ENCODE assay signal across 8 cellular contexts in the genomic region with DNA sequence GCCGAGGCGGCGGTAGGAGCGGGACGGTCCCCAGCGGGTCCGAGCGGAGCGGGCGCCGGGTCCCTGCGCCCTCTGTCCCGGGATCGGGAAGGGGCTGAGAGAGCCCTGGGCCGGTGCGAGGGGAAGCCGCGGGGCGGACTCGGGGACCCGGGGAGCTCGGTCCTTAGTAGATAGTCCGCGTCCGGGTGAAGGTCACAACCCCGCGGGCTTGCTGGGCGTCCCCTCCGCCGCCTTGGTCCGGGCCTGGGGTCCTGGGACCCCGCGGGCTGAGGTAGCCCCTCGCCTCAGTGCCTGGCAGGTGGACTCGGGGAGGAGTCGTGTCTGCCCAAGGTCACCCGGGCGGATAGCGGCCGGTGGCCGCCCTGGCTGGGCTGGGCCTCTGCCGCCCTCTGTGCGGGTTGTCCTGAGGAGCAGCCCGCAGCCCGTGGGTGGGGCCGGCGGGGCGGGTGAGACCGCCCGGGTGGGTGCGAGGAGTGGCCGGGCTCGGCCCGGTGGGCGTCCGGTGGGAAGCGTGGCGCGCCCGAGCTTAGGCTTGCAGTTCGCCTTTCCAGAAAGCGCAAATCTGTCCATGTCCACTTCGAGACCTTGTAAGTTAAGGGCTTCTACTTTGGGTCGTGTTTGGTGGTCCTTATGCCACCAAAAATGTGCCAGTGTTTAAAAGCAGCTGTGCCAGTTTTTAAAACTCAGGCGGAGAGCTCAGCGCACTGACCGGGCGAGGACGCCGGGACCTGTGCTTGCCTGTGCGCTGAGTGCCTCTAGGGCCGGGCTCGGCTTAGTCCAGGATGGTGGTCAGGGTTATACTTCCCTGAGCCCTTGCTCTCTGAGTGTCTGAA. TPM values are rescaled to one million over a fixed set of nuclear protein-coding genes. Genes with fewer than 3 reads are reported as not detected.
DNase-seq lines count a peak whose midpoint lies in the region; ATAC-seq and TF ChIP-seq lines count a peak whose summit lies in the region.

No MANE protein-coding gene starts in this region.

- ATAC-seq in gastroesophageal sphincter (peak; percentile 51), omental fat pad (ENCODE audit: low FRiP score) (peak; percentile 54)

- peaks cover 0 to 18% of the 10 kb centered on the region in 2 donors for H3K36me3 ChIP-seq in gastroesophageal sphincter

- H3K36me3 Mint-ChIP-seq in HFFc6 (ENCODE audit: low read depth): peaks cover 25% of the 10 kb centered on the region
- H3K36me3 Mint-ChIP-seq in activated T-helper 1 cell treated with anti-CD3 and anti-CD28 coated beads, Interleukin-12 subunit alpha, Interleukin-12 subunit beta, Interleukin-2, Interleukin-4 antibody, amounts not matched to agents 30 ng/mL and 10 ng/mL and 1 ng/mL, durations not matched to agents 14 hours and 24 hours and 36 hours (ENCODE audit: low read depth): peaks cover 22% of the 10 kb centered on the region

- H3K4me3 ChIP-seq in gastroesophageal sphincter: peak overlapping the region; percentile 97 to 99

- H3K4me1 ChIP-seq in gastroesophageal sphincter: peaks cover 0 to 59% (median 7%) of the 10 kb centered on the region in 3 donors

- H3K9me3 ChIP-seq in gastroesophageal sphincter: no peaks in the 10 kb centered on the region

- DNase-seq in NCI-H1092 treated with DMSO at 0.1 percent for 48 hours (lab: John Stamatoyannopoulos, UW) (peak; percentile 9), NCI-H1092 (lab: John Stamatoyannopoulos, UW) (no peak), HFFc6 (no peak), NAMALWA (ENCODE audit: low spot score) (peak; percentile 46), omental fat pad (ENCODE audit: low spot score) (no peak), DMS114 treated with DMSO at 0.1 percent for 48 hours (lab: John Stamatoyannopoulos, UW; ENCODE audit: unreplicated experiment) (no peak)
- DNase-seq in activated T-helper 1 cell treated with anti-CD3 and anti-CD28 coated beads, Interleukin-12 subunit alpha, Interleukin-12 subunit beta, Interleukin-2, Interleukin-4 antibody, amounts not matched to agents 30 ng/mL and 10 ng/mL and 1 ng/mL, durations not matched to agents 14 hours and 24 hours and 36 hours (ENCODE audit: low spot score): peak; percentile 9

- H3K4me3 Mint-ChIP-seq in HFFc6: peak overlapping the region; percentile 96
- H3K4me3 Mint-ChIP-seq in activated T-helper 1 cell treated with anti-CD3 and anti-CD28 coated beads, Interleukin-12 subunit alpha, Interleukin-12 subunit beta, Interleukin-2, Interleukin-4 antibody, amounts not matched to agents 30 ng/mL and 10 ng/mL and 1 ng/mL, durations not matched to agents 14 hours and 24 hours and 36 hours: peak overlapping the region; percentile 96

- H3K27me3 ChIP-seq in gastroesophageal sphincter: no peaks in the 10 kb centered on the region

- peaks cover 61% of the 10 kb centered on the region for H3K4me1 Mint-ChIP-seq in HFFc6 (ENCODE audit: low read depth)
- peaks cover 68% of the 10 kb centered on the region for H3K4me1 Mint-ChIP-seq in activated T-helper 1 cell treated with anti-CD3 and anti-CD28 coated beads, Interleukin-12 subunit alpha, Interleukin-12 subunit beta, Interleukin-2, Interleukin-4 antibody, amounts not matched to agents 30 ng/mL and 10 ng/mL and 1 ng/mL, durations not matched to agents 14 hours and 24 hours and 36 hours (ENCODE audit: low read depth)

- peaks cover 2% of the 10 kb centered on the region; the same call in 1 of the 2 replicates for H3K27me3 Mint-ChIP-seq in HFFc6 (ENCODE audit: insufficient read depth)
- no peaks in the 10 kb centered on the region for H3K27me3 Mint-ChIP-seq in activated T-helper 1 cell treated with anti-CD3 and anti-CD28 coated beads, Interleukin-12 subunit alpha, Interleukin-12 subunit beta, Interleukin-2, Interleukin-4 antibody, amounts not matched to agents 30 ng/mL and 10 ng/mL and 1 ng/mL, durations not matched to agents 14 hours and 24 hours and 36 hours (ENCODE audit: insufficient read depth)

- peak overlapping the region; percentile 82 to 94 (median 88) for H3K27ac ChIP-seq in gastroesophageal sphincter

- no CpG with 5 or more reads among the region's 73 CpGs for WGBS in gastroesophageal sphincter (ENCODE audit: low coverage in 1 of 2), 2 donors

- no peak for TF ChIP-seq POLR2A in gastroesophageal sphincter (IDR thresholded peaks at IDR 0.05)

- H3K9me3 Mint-ChIP-seq in HFFc6: no peaks in the 10 kb centered on the region
- no peaks in the 10 kb centered on the region for H3K9me3 Mint-ChIP-seq in activated T-helper 1 cell treated with anti-CD3 and anti-CD28 coated beads, Interleukin-12 subunit alpha, Interleukin-12 subunit beta, Interleukin-2, Interleukin-4 antibody, amounts not matched to agents 30 ng/mL and 10 ng/mL and 1 ng/mL, durations not matched to agents 14 hours and 24 hours and 36 hours

- H3K27ac Mint-ChIP-seq in HFFc6: peak overlapping the region; percentile 90
- peak overlapping the region; percentile 94 for H3K27ac Mint-ChIP-seq in activated T-helper 1 cell treated with anti-CD3 and anti-CD28 coated beads, Interleukin-12 subunit alpha, Interleukin-12 subunit beta, Interleukin-2, Interleukin-4 antibody, amounts not matched to agents 30 ng/mL and 10 ng/mL and 1 ng/mL, durations not matched to agents 14 hours and 24 hours and 36 hours

- TF ChIP-seq EP300 in gastroesophageal sphincter (IDR thresholded peaks at IDR 0.05): no peak

- no peak for TF ChIP-seq CTCF in HFFc6 (IDR thresholded peaks at IDR 0.05)
- TF ChIP-seq CTCF in gastroesophageal sphincter (IDR thresholded peaks at IDR 0.05): peak in 1 of 4 experiments; percentile 1
- TF ChIP-seq CTCF in omental fat pad (IDR thresholded peaks at IDR 0.05): no peak

- intact Hi-C loops in activated T-helper 1 cell treated with anti-CD3 and anti-CD28 coated beads, Interleukin-12 subunit alpha, Interleukin-12 subunit beta, Interleukin-2, Interleukin-4 antibody, amounts not matched to agents 30 ng/mL and 10 ng/mL and 1 ng/mL, durations not matched to agents 14 hours and 24 hours and 36 hours (cut with micrococcal nuclease): loop anchor here (1.0 to 5.0 kb wide), 5 partner anchors 30 to 244 kb away; a partner anchor contains a TSS

RNA-seq across cellular contexts. Expression of a gene that starts 0.6 kb away (rescaled TPM):
- 100 to 1,000 TPM in 4 of 6 experiments, 10 to 100 TPM in 2; 92.5 to 114 (median 109) TPM for total RNA-seq in HFFc6 (2021; fragmentation: NEBNext Ultra II Directional; extraction: Animal tissue kit (Norgen Biotek cat#: 25700))
- 135 TPM in 2 replicates for total RNA-seq in activated T-helper 1 cell treated with anti-CD3 and anti-CD28 coated beads, Interleukin-12 subunit alpha, Interleukin-12 subunit beta, Interleukin-2, Interleukin-4 antibody, amounts not matched to agents 30 ng/mL and 10 ng/mL and 1 ng/mL, durations not matched to agents 14 hours and 24 hours and 36 hours
- total RNA-seq in gastroesophageal sphincter (100 to 1,000 TPM in 2 of 4 donors, 10 to 100 TPM in 2; 85.8 to 149 (median 110) TPM), omental fat pad (10 to 100 TPM; 76.5 to 92.8 (median 83.0) TPM)

RNA-seq across cellular contexts. Expression of a gene that starts 0.7 kb away (rescaled TPM):
- total RNA-seq in HFFc6 (2021; fragmentation: NEBNext Ultra II Directional; extraction: Animal tissue kit (Norgen Biotek cat#: 25700)): 1 to 10 TPM; 4.5 to 6.6 (median 6.2) TPM
- total RNA-seq in activated T-helper 1 cell treated with anti-CD3 and anti-CD28 coated beads, Interleukin-12 subunit alpha, Interleukin-12 subunit beta, Interleukin-2, Interleukin-4 antibody, amounts not matched to agents 30 ng/mL and 10 ng/mL and 1 ng/mL, durations not matched to agents 14 hours and 24 hours and 36 hours: 9.5 and 10.9 TPM in 2 replicates
- total RNA-seq in gastroesophageal sphincter: 10 to 100 TPM in 1 of 4 donors, 1 to 10 TPM in 3; 6.5 to 11.7 (median 8.2) TPM
- total RNA-seq in omental fat pad: 10 to 100 TPM in 1 of 4 donors, 1 to 10 TPM in 3; 4.7 to 10.6 (median 5.5) TPM

RNA-seq across cellular contexts. Expression of a gene that starts 27.4 kb away (rescaled TPM):
- total RNA-seq in HFFc6 (2021; fragmentation: NEBNext Ultra II Directional; extraction: Animal tissue kit (Norgen Biotek cat#: 25700)): not detected
- not detected in 2 replicates for total RNA-seq in activated T-helper 1 cell treated with anti-CD3 and anti-CD28 coated beads, Interleukin-12 subunit alpha, Interleukin-12 subunit beta, Interleukin-2, Interleukin-4 antibody, amounts not matched to agents 30 ng/mL and 10 ng/mL and 1 ng/mL, durations not matched to agents 14 hours and 24 hours and 36 hours
- total RNA-seq in gastroesophageal sphincter (not detected), omental fat pad (not detected)

RNA-seq across cellular contexts. Expression of a gene that starts 52.8 kb away (rescaled TPM):
- total RNA-seq in HFFc6 (2021; fragmentation: NEBNext Ultra II Directional; extraction: Animal tissue kit (Norgen Biotek cat#: 25700)): 100 to 1,000 TPM in 3 of 6 experiments, 10 to 100 TPM in 3; 89.5 to 108 (median 99.1) TPM
- 117 and 118 TPM in 2 replicates for total RNA-seq in activated T-helper 1 cell treated with anti-CD3 and anti-CD28 coated beads, Interleukin-12 subunit alpha, Interleukin-12 subunit beta, Interleukin-2, Interleukin-4 antibody, amounts not matched to agents 30 ng/mL and 10 ng/mL and 1 ng/mL, durations not matched to agents 14 hours and 24 hours and 36 hours
- total RNA-seq in gastroesophageal sphincter: 10 to 100 TPM; 62.0 to 82.3 (median 66.8) TPM
- 10 to 100 TPM; 69.0 to 92.2 (median 78.3) TPM for total RNA-seq in omental fat pad

Comparison
In these comparisons a context has a peak if more than half of its experiments do, and no peak if none do; other contexts are left out.
1. DNase-seq: peak in NCI-H1092 treated with DMSO at 0.1 percent for 48 hours (single experiment), NAMALWA (single experiment) and activated T-helper 1 cell treated with anti-CD3 and anti-CD28 coated beads, Interleukin-12 subunit alpha, Interleukin-12 subunit beta, Interleukin-2, Interleukin-4 antibody, amounts not matched to agents 30 ng/mL and 10 ng/mL and 1 ng/mL, durations not matched to agents 14 hours and 24 hours and 36 hours (single experiment); none in NCI-H1092 (single experiment), HFFc6 (single experiment), omental fat pad (single experiment) and DMS114 treated with DMSO at 0.1 percent for 48 hours (single experiment).